Comparison of ENCODE assay signal across 14 cellular contexts in genomic region chr6:22068561-22069346, GRCh38.
A peak's percentile ranks its signal among the peaks of the same experiment; 100 is the strongest.
DNase-seq lines count a peak whose midpoint lies in the region; ATAC-seq, FAIRE-seq and TF ChIP-seq lines count a peak whose summit lies in the region.
"Had no signal": no experiment of that assay in that cellular context is flagged by ENCODE, and none has a peak within 500 bp of the region (broad histone marks: within the 10 kb centered on the region; RNA-seq: fewer than 3 reads in every experiment).

No MANE protein-coding gene starts in this region.

- FAIRE-seq in D721Med (lab: Jason Lieb, UNC) = no peak
- FAIRE-seq: endothelial cell of umbilical vein, H1, small intestine had no signal

- peak; percentile 67 for ATAC-seq in GM21825 (IDR thresholded peaks at IDR 0.05; ENCODE audit: unreplicated experiment)
- peak; percentile 75 for ATAC-seq in HG03442 (IDR thresholded peaks at IDR 0.05; ENCODE audit: unreplicated experiment)
- no peak for ATAC-seq in HG03139 (IDR thresholded peaks at IDR 0.05; ENCODE audit: unreplicated experiment)

- DNase-seq in activated T-cell treated with anti-CD3 and anti-CD28 coated beads for 48 hours (ENCODE audit: low read depth) (peak; percentile 3), D721Med (ENCODE audit: insufficient read length, low spot score) (no peak), DMS 273 (lab: John Stamatoyannopoulos, UW; ENCODE audit: unreplicated experiment) (no peak)
- no peak for DNase-seq in activated T-cell treated with anti-CD3 and anti-CD28 coated beads, Interleukin-2, amount 50 U/mL, for 1 hour
- peak; percentile 3 to 10 for DNase-seq in stimulated activated CD8-positive, alpha-beta memory T cell treated with anti-CD3 and anti-CD28 coated beads, Interleukin-15, amount 100 ng/mL, for 48 hours (ENCODE audit: low read depth in 2 of 2)
- DNase-seq: Karpas-422; naive B cell; small intestine; stimulated activated naive CD4-positive, alpha-beta T cell had no signal

- no peak for TF ChIP-seq CTCF in D721Med (IDR thresholded peaks at IDR 0.05; ENCODE audit: insufficient read depth, missing control alignments)

Comparison
In these comparisons a context has a peak if more than half of its experiments do, and no peak if none do; other contexts are left out.
1. DNase-seq: peak in activated T-cell treated with anti-CD3 and anti-CD28 coated beads for 48 hours (single experiment) and stimulated activated CD8-positive, alpha-beta memory T cell treated with anti-CD3 and anti-CD28 coated beads, Interleukin-15, amount 100 ng/mL, for 48 hours (2 of 2); none in activated T-cell treated with anti-CD3 and anti-CD28 coated beads, Interleukin-2, amount 50 U/mL, for 1 hour (single experiment), D721Med (single experiment) and DMS 273 (single experiment).